8 cellular contexts compared by ENCODE assay signal in the genomic region with DNA sequence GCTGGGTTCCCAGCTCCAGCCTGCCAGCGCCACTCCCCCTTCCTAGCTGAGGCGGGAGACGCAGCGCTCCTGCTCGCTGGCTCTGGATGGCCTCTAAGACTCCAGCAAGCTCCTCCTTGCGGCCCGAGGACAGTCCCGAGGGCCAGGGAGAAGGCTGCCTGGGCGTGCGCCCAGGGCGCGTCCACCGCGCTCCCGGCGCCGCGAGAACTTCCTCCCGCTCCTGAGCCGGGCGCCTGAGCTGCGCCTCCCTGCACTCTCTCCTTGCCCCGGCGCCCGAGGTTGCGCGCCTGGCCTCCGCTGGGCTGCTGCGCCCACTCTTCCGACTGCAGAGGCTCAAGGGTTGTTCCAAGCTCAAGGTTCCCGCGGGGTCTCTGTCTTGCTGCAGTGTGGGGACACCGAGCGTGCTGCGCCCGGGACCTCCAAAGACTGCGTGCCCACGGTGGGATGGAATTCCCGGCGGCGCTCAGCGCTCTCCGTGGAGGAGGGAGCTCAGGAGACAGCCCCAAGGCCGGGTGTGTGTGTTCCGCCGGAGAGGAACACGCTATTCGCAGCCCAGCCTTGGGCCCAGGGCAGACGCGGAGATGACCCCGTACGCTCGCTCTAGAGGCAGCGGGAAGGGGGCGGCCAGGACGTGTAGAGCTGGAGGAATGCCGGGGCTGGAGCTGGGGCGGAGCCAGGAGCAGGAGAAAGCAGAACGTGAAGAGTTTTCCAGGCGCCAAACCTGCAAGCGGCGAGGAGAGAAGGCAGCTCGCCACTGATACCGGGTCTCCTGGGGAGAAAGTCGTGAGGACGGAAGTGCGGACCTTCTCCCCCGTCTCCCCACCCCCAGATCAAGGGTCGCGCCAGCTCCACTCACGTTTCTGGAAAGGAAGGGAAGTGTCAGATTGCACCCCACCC. TPM values are rescaled to one million over a fixed set of nuclear protein-coding genes. Genes with fewer than 3 reads are reported as not detected.
DNase-seq lines count a peak whose midpoint lies in the region; ATAC-seq and TF ChIP-seq lines count a peak whose summit lies in the region.

TSS of gene ARHGAP6 (minus strand) at position 777 of the 897 bp plus-strand sequence. CDS start 1,092 bp downstream, outside the sequence.

- peak within 1 kb of the TSS; percentile 79 for H3K4me3 Mint-ChIP-seq in chondrocyte (ENCODE audit: unreplicated experiment)

- peak; percentile 12 for DNase-seq in AG09319 (ENCODE audit: extremely low read depth, low read depth)
- DNase-seq in chondrocyte (ENCODE audit: low spot score): peak; percentile 91
- peak; percentile 22 to 44 (median 32) for DNase-seq in right lobe of liver
- peak; percentile 21 to 85 for DNase-seq in upper lobe of left lung
- DNase-seq in CD1c-positive myeloid dendritic cell (ENCODE audit: extremely low spot score): no peak
- no peak for DNase-seq in NK-92 treated with Interleukin-12 subunit alpha and Interleukin-12 subunit beta, amount 100 ng/mL, for 24 hours (lab: John Stamatoyannopoulos, UW)
- DNase-seq in amniotic stem cell (lab: John Stamatoyannopoulos, UW): no peak

- H3K36me3 Mint-ChIP-seq in chondrocyte (ENCODE audit: low read depth): no peaks in the 10 kb centered on the region

- H3K27ac ChIP-seq in right lobe of liver (no peak within 1 kb of the TSS), upper lobe of left lung (peak within 1 kb of the TSS; percentile 12 to 68 (median 64))

- H3K4me3 ChIP-seq in right lobe of liver (peak within 1 kb of the TSS; percentile 12 to 26 (median 16)), upper lobe of left lung (peak within 1 kb of the TSS; percentile 16 to 47 (median 38))

- 13% methylated on average over 17 of the region's 71 CpGs for whole genome bisulfite sequencing in right lobe of liver (ENCODE audit: insufficient coverage, low coverage, low lambda C conversion rate, missing lambda C conversion rate)
- 0 to 38% methylated on average over 10 to 63 of the region's 71 CpGs for WGBS in upper lobe of left lung, 2 donors

- peaks cover 9% of the 10 kb centered on the region for H3K9me3 Mint-ChIP-seq in chondrocyte (ENCODE audit: low read depth)

- H3K4me1 Mint-ChIP-seq in chondrocyte (ENCODE audit: low read depth): peaks cover 13% of the 10 kb centered on the region

- H3K27me3 ChIP-seq in right lobe of liver: peaks cover 0 to 12% of the 10 kb centered on the region in 2 donors
- peaks cover 0 to 14% (median 0%) of the 10 kb centered on the region in 4 donors for H3K27me3 ChIP-seq in upper lobe of left lung

- no peaks in the 10 kb centered on the region for H3K9me3 ChIP-seq in right lobe of liver
- peaks cover 0 to 8% (median 0%) of the 10 kb centered on the region in 4 donors for H3K9me3 ChIP-seq in upper lobe of left lung

- TF ChIP-seq POLR2A in right lobe of liver (IDR thresholded peaks at IDR 0.05) (no peak), upper lobe of left lung (IDR thresholded peaks at IDR 0.05) (no peak)

- H3K27ac Mint-ChIP-seq in chondrocyte (ENCODE audit: unreplicated experiment): no peak within 1 kb of the TSS

- ATAC-seq in HG02642 (IDR thresholded peaks at IDR 0.05; ENCODE audit: poor library complexity, unreplicated experiment) (peak; percentile 34), right lobe of liver (peak; percentile 22 to 60 (median 40)), upper lobe of left lung (ENCODE audit: low FRiP score in 2 of 2) (peak; percentile 56 to 89)

- peaks cover 12% of the 10 kb centered on the region for H3K27me3 Mint-ChIP-seq in chondrocyte (ENCODE audit: low read depth)

- peaks cover 0 to 7% (median 0%) of the 10 kb centered on the region in 4 donors for H3K4me1 ChIP-seq in right lobe of liver
- peaks cover 0 to 20% (median 0%) of the 10 kb centered on the region in 4 donors for H3K4me1 ChIP-seq in upper lobe of left lung

- no peak for TF ChIP-seq CTCF in AG09319 (IDR thresholded peaks at IDR 0.05; ENCODE audit: low read depth, low read length)
- TF ChIP-seq CTCF in chondrocyte (IDR thresholded peaks at IDR 0.05): no peak
- no peak for TF ChIP-seq CTCF in right lobe of liver (IDR thresholded peaks at IDR 0.05)
- TF ChIP-seq CTCF in upper lobe of left lung (IDR thresholded peaks at IDR 0.05): no peak

- intact Hi-C loops in right lobe of liver (cut with DNase I): no loop called here

- H3K36me3 ChIP-seq in right lobe of liver (no peaks in the 10 kb centered on the region), upper lobe of left lung (no peaks in the 10 kb centered on the region)

- TF ChIP-seq EP300 in upper lobe of left lung (IDR thresholded peaks at IDR 0.05): no peak

RNA-seq across cellular contexts. Expression of gene ARHGAP6, which starts in this region (rescaled TPM):
- total RNA-seq in chondrocyte: 0.48 to 1.7 TPM (median 1.5 TPM) in 3 replicates
- total RNA-seq in right lobe of liver: 1 to 10 TPM in 1 of 6 experiments, under 1 TPM in 5; 0.38 to 1.2 (median 0.78) TPM
- total RNA-seq in upper lobe of left lung: 10 to 100 TPM; 14.4 to 40.9 (median 18.0) TPM

Comparison
In these comparisons a context has a peak if more than half of its experiments do, and no peak if none do; other contexts are left out.
1. DNase-seq: peak in AG09319 (single experiment), chondrocyte (single experiment), right lobe of liver (3 of 3) and upper lobe of left lung (2 of 2); none in CD1c-positive myeloid dendritic cell (single experiment), NK-92 treated with Interleukin-12 subunit alpha and Interleukin-12 subunit beta, amount 100 ng/mL, for 24 hours (single experiment) and amniotic stem cell (single experiment).
2. H3K27ac ChIP-seq: peak in upper lobe of left lung (4 of 4); none in right lobe of liver (0 of 3).
3. Peak in every context shown above with its lines, with median percentiles within 50 percentile points of each other: ATAC-seq.